20 cellular contexts compared by ENCODE assay signal in the genomic region with DNA sequence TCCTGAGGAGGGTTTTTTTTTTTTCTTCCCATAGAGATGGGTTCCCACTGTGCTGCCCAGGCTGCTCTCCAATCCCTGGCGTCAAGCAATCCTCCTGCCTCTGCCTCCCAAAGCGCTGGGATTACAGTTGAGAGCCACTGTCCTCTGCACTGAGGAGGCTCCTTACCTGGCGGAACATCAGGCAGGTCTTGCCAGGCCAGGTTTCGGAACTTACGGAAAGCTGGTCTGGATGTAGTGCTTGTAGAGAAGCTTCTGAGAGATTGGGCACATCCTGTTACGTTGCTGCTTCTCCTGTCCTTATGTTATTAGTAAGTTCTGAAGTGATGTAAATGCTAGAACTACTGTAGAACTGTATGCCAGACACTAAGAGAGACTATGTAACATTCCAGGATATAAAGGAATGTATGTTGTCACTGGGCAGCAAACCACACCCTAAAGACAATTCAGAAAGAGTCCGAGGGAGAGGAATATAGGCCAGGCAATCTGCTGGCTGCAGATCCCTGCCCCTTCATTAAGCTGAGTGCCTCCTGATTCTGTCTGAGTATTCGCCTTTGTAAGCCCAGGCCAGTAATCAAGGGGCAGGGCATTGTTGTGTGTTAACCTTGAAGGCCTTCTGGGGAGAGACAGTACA. TPM values are rescaled to one million over a fixed set of nuclear protein-coding genes. Genes with fewer than 3 reads are reported as not detected.
DNase-seq lines count a peak whose midpoint lies in the region; FAIRE-seq and TF ChIP-seq lines count a peak whose summit lies in the region.
"Had no signal": no experiment of that assay in that cellular context is flagged by ENCODE, and none has a peak within 500 bp of the region (broad histone marks: within the 10 kb centered on the region; RNA-seq: fewer than 3 reads in every experiment).

No MANE protein-coding gene starts in this region.

- FAIRE-seq in kidney (lab: Jason Lieb, UNC) = no peak

- H2BK5ac ChIP-seq in trophoblast cell (ENCODE audit: low read depth, low read length, poor library complexity) = no peak overlapping the region

- H3K4ac ChIP-seq in trophoblast cell (ENCODE audit: low read depth, low read length) = no peak overlapping the region

- H3K14ac ChIP-seq in trophoblast cell (ENCODE audit: low read length) = peak overlapping the region; percentile 51

- no CpG with 5 or more reads among the region's 8 CpGs for WGBS in trophoblast cell (ENCODE audit: extremely low coverage, insufficient coverage, insufficient read length)

- H3K27ac ChIP-seq in trophoblast cell (ENCODE audit: low read depth, low read length) = peak overlapping the region; percentile 6
- no peak overlapping the region for H3K27ac ChIP-seq in kidney (ENCODE audit: low read depth in 2 of 2, low read length in 2 of 2)
- H3K27ac ChIP-seq: gastroesophageal sphincter, skin epidermis, stomach, upper lobe of left lung had no signal

- peaks cover 6% of the 10 kb centered on the region for H3K79me1 ChIP-seq in trophoblast cell (ENCODE audit: low read length)

- no peak overlapping the region for H4K8ac ChIP-seq in trophoblast cell (ENCODE audit: low read depth, low read length)

- H4K12ac ChIP-seq in trophoblast cell (ENCODE audit: low read depth, low read length) = no peak overlapping the region

- H3K79me2 ChIP-seq in trophoblast cell (ENCODE audit: control insufficient read depth, insufficient read depth, low read length, poor library complexity) = peaks cover 3% of the 10 kb centered on the region

- no peak for TF ChIP-seq EP300 in Ishikawa (IDR thresholded peaks at IDR 0.05; ENCODE audit: borderline replicate concordance)

- H3K4me3 ChIP-seq in trophoblast cell (ENCODE audit: low read depth, low read length) = no peak overlapping the region
- no peak overlapping the region for H3K4me3 ChIP-seq in kidney (ENCODE audit: low read length in 2 of 2)
- H3K4me3 ChIP-seq: gastroesophageal sphincter, skin epidermis, stomach, upper lobe of left lung had no signal

- H3K4me1 ChIP-seq in trophoblast cell (ENCODE audit: control insufficient read depth in 1 of 2, insufficient read depth in 2 of 2, low read length in 2 of 2) (peaks cover 21 to 25% of the 10 kb centered on the region in 2 experiments), kidney (ENCODE audit: control insufficient read depth in 1 of 2, insufficient read depth in 1 of 2, low read depth in 1 of 2, low read length in 2 of 2) (peaks cover 0 to 3% of the 10 kb centered on the region in 2 donors)

- intact Hi-C loops in kidney (cut with DNase I) = no loop called here

- H3K27me3 ChIP-seq in trophoblast cell (ENCODE audit: insufficient read depth, low read length) = no peaks in the 10 kb centered on the region
- H3K27me3 ChIP-seq: gastroesophageal sphincter, stomach, upper lobe of left lung had no signal

- no peak overlapping the region for H3K18ac ChIP-seq in trophoblast cell (ENCODE audit: low read length)

- no peak overlapping the region for H3K23ac ChIP-seq in trophoblast cell (ENCODE audit: low read length)

- H2BK120ac ChIP-seq in trophoblast cell (ENCODE audit: insufficient read depth, low read length, poor library complexity) = peak overlapping the region; percentile 14

- H3K9me3 ChIP-seq in trophoblast cell (ENCODE audit: insufficient read depth, low read depth, low read length) (no peaks in the 10 kb centered on the region), kidney (ENCODE audit: control insufficient read depth in 1 of 2, low read length in 2 of 2) (no peaks in the 10 kb centered on the region)
- H3K9me3 ChIP-seq: gastroesophageal sphincter, stomach, upper lobe of left lung had no signal

- TF ChIP-seq RAD21 in Ishikawa (IDR thresholded peaks at IDR 0.05; ENCODE audit: low read depth) = no peak

- H2BK12ac ChIP-seq in trophoblast cell (ENCODE audit: low read length) = no peak overlapping the region

- no peak overlapping the region for H2AK5ac ChIP-seq in trophoblast cell (ENCODE audit: low read length)

- no peak overlapping the region for H2AFZ ChIP-seq in trophoblast cell (ENCODE audit: insufficient read depth, low read length, poor library complexity)

- TF ChIP-seq CTCF in kidney (IDR thresholded peaks at IDR 0.05; ENCODE audit: borderline replicate concordance, extremely low read depth, insufficient read depth) = no peak

- H3K4me2 ChIP-seq in trophoblast cell (ENCODE audit: low read length) = no peak overlapping the region

- H3K36me3 ChIP-seq in trophoblast cell (ENCODE audit: control insufficient read depth in 1 of 2, insufficient read depth in 2 of 2, low read length in 2 of 2) (peaks cover 54% of the 10 kb centered on the region in 2 experiments), kidney (ENCODE audit: control insufficient read depth in 1 of 2, insufficient read depth in 2 of 2, low read length in 2 of 2) (peaks cover 34 to 53% of the 10 kb centered on the region in 2 donors)

- H3K9ac ChIP-seq in trophoblast cell (ENCODE audit: low read length) (no peak overlapping the region), kidney (ENCODE audit: low read length in 2 of 2) (no peak overlapping the region)

- peak; percentile 31 for DNase-seq in EL
- peak; percentile 67 for DNase-seq in dedifferentiated amniotic fluid mesenchymal stem cell (ENCODE audit: extremely low spot score)
- DNase-seq in trophoblast cell = peak; percentile 36 to 72
- DNase-seq in NCI-H524 treated with DMSO at 0.1 percent for 48 hours (lab: John Stamatoyannopoulos, UW) = no peak
- no peak for DNase-seq in kidney
- DNase-seq in stimulated activated naive CD4-positive, alpha-beta T cell (lab: John Stamatoyannopoulos, UW) = no peak
- DNase-seq: activated CD4-positive, alpha-beta T cell treated with anti-CD3 and anti-CD28 coated beads for 4 hours; erythroblast; left cardiac atrium; midbrain; NCI-H2171 treated with DMSO at 0.1 percent for 48 hours; NCI-H526 treated with DMSO at 0.1 percent for 48 hours; nephron progenitor cell; posterior cingulate gyrus; stomach; T-helper 1 cell; upper lobe of left lung had no signal

- H4K91ac ChIP-seq in trophoblast cell (ENCODE audit: low read depth, low read length) = peak overlapping the region; percentile 7

TF ChIP-seq in Ishikawa, 13 proteins besides CTCF, POLR2A, EP300 and RAD21:
- TF ChIP-seq TEAD4 (IDR thresholded peaks at IDR 0.05) = peak; percentile 20; the same call in 1 of the 2 replicates
- TF ChIP-seq CEBPB (IDR thresholded peaks at IDR 0.05) = no peak

RNA-seq across cellular contexts. Expression of a gene that starts 21.1 kb away (rescaled TPM):
- polyA plus RNA-seq in trophoblast cell (2013) = 43.4 and 44.7 TPM in 2 replicates
- 6.8 TPM for total RNA-seq in kidney
- polyA plus RNA-seq in kidney (ENCODE audit: insufficient read depth, low read depth, low replicate concordance) = 2.5 TPM

RNA-seq across cellular contexts. Expression of a gene that starts 41.3 kb away (rescaled TPM):
- polyA plus RNA-seq in trophoblast cell (2013) = 31.7 and 31.9 TPM in 2 replicates
- 53.9 TPM for total RNA-seq in kidney
- polyA plus RNA-seq in kidney (ENCODE audit: insufficient read depth, low read depth, low replicate concordance) = 28.7 TPM

Comparison
In these comparisons a context has a peak if more than half of its experiments do, and no peak if none do; other contexts are left out.
1. DNase-seq: peak in EL (single experiment), dedifferentiated amniotic fluid mesenchymal stem cell (single experiment) and trophoblast cell (2 of 2); none in NCI-H524 treated with DMSO at 0.1 percent for 48 hours (single experiment), kidney (single experiment) and stimulated activated naive CD4-positive, alpha-beta T cell (0 of 6).